ENCODE assay signal across 9 cellular contexts in the genomic region with DNA sequence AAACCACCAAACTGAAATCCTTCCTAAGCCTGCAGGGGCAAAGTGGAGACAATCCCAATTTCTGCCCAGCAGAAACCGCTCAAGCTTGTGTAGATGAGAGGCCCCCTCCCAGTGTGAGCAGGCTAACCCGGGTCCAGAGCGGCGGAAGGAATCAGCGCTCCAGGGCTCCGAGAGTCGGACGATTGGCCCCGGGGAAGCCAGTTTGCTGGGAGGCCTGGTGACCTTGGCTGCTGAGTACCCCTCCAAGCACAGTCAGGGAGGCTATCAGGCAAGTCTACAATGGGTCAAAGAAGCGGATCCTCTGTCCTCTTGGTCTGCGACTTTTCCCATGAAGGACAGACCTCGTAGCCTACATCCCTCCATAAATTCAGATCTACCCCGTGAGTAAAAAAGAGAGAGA. TPM values are rescaled to one million over a fixed set of nuclear protein-coding genes. Genes with fewer than 3 reads are reported as not detected.
"Had no signal": no experiment of that assay in that cellular context is flagged by ENCODE, and none has a peak within 500 bp of the region (broad histone marks: within the 10 kb centered on the region; RNA-seq: fewer than 3 reads in every experiment).

No MANE protein-coding gene starts in this region.

- H3K36me3 ChIP-seq: HAP-1 had no signal

- H3K4me1 ChIP-seq: HAP-1 had no signal

- H3K27ac ChIP-seq: HL-60 had no signal

- H3K4me1 Mint-ChIP-seq: IgD-negative memory B cell had no signal

- H3K27ac Mint-ChIP-seq: GM23338, HFFc6 had no signal

- DNase-seq: HFFc6, KBM-7 had no signal

- H3K4me3 Mint-ChIP-seq: GM23338, HFFc6, IgD-negative memory B cell had no signal

- H3K9me3 ChIP-seq: HAP-1 had no signal

- H3K4me3 ChIP-seq: GM23338, HAP-1 had no signal

- H3K9me3 Mint-ChIP-seq: GM23338, HFFc6, IgD-negative memory B cell had no signal

- H3K36me3 Mint-ChIP-seq: IgD-negative memory B cell had no signal

RNA-seq across cellular contexts. Expression of a gene that starts 16.8 kb away (rescaled TPM):
- total RNA-seq: H1, HepG2, HFFc6, HT1080 had no signal
- polyA plus RNA-seq: H1, HepG2, IgD-negative memory B cell had no signal
